Comparison of ENCODE assay signal across 8 cellular contexts in genomic region chr19:2269244-2270156, GRCh38. TPM values are rescaled to one million over a fixed set of nuclear protein-coding genes. Genes with fewer than 3 reads are reported as not detected.
DNase-seq lines count a peak whose midpoint lies in the region; ATAC-seq and TF ChIP-seq lines count a peak whose summit lies in the region.

No MANE protein-coding gene starts in this region.

- no peaks in the 10 kb centered on the region for H3K27me3 ChIP-seq in OCI-LY3 (ENCODE audit: low read depth, low read length)

- peaks cover 35% of the 10 kb centered on the region for H3K36me3 ChIP-seq in OCI-LY3 (replicated peaks; ENCODE audit: low read depth, low read length)

- H3K4me2 ChIP-seq in OCI-LY3 (ENCODE audit: low read length), result peak overlapping the region; percentile 70

- no peak for TF ChIP-seq CTCF in Calu3 (IDR thresholded peaks at IDR 0.05; ENCODE audit: unreplicated experiment)
- TF ChIP-seq CTCF in OCI-LY3 (IDR thresholded peaks at IDR 0.05; ENCODE audit: low read depth, low read length), result 0 out of 2 replicates have a peak, but pooled peaks have one; percentile 5

- BruUV-seq in Calu3 (replicated peaks; lab: Mats Ljungman, UMichigan), result TSS peak; percentile 41

- H3K9me3 Mint-ChIP-seq in Calu3 (ENCODE audit: low read depth, unreplicated experiment), result no peaks in the 10 kb centered on the region

- peak overlapping the region; percentile 95 for H3K4me3 Mint-ChIP-seq in Calu3 (ENCODE audit: low read depth, unreplicated experiment)

- CTCF ChIA-PET in Calu3 (lab: Charles Lee), result no interaction called here

- H3K27ac ChIP-seq in OCI-LY3 (ENCODE audit: low read length), result peak overlapping the region; percentile 87
- H3K27ac ChIP-seq in epithelial cell of prostate, result peak overlapping the region; percentile 93

- peak overlapping the region; percentile 91 for H3K4me3 ChIP-seq in OCI-LY3 (ENCODE audit: low read length)

- H4K20me1 ChIP-seq in OCI-LY3 (ENCODE audit: insufficient read depth, low read length), result peaks cover 47% of the 10 kb centered on the region

- no peaks in the 10 kb centered on the region for H3K9me3 ChIP-seq in OCI-LY3 (ENCODE audit: insufficient read depth, low read length)

- DNase-seq in Calu3 (peak; percentile 96), HuH-7.5 (ENCODE audit: low spot score) (peak; percentile 100), activated T-cell treated with anti-CD3 and anti-CD28 coated beads for 4 hours (peak; percentile 98), epithelial cell of prostate (ENCODE audit: low read depth, low spot score) (peak; percentile 72), mucosa of gallbladder (ENCODE audit: low spot score) (peak; percentile 98)
- peak; percentile 98 for DNase-seq in stimulated activated CD8-positive, alpha-beta memory T cell treated with anti-CD3 and anti-CD28 coated beads, Interleukin-4, amount 100 ng/mL, for 24 hours (ENCODE audit: low read depth)

- peaks cover 25% of the 10 kb centered on the region for H3K4me1 Mint-ChIP-seq in Calu3 (ENCODE audit: low read depth, unreplicated experiment)

- H3K9ac ChIP-seq in OCI-LY3 (ENCODE audit: low read length), result peak overlapping the region; percentile 96

- peaks cover 59% of the 10 kb centered on the region for H3K4me1 ChIP-seq in OCI-LY3 (ENCODE audit: low read length)

- H3K36me3 Mint-ChIP-seq in Calu3 (ENCODE audit: insufficient read depth, unreplicated experiment), result peaks cover 73% of the 10 kb centered on the region

- intact Hi-C loops in Calu3 (cut with micrococcal nuclease; ENCODE audit: unreplicated experiment), result loop anchor here (5.0 kb wide), 2 partner anchors 32 to 112 kb away; partner anchors contain the start of genes PLEKHJ1 and SF3A2

- no peaks in the 10 kb centered on the region for H3K27me3 Mint-ChIP-seq in Calu3 (ENCODE audit: unreplicated experiment)

- peak; percentile 44 for ATAC-seq in GM21390 (IDR thresholded peaks at IDR 0.05; ENCODE audit: unreplicated experiment)

- H3K27ac Mint-ChIP-seq in Calu3 (ENCODE audit: unreplicated experiment), result peak overlapping the region; percentile 79

- no peak overlapping the region for H2AFZ ChIP-seq in OCI-LY3 (ENCODE audit: low read depth, low read length)

- peaks cover 52% of the 10 kb centered on the region for H3K79me2 ChIP-seq in OCI-LY3 (ENCODE audit: low read length)

RNA-seq across cellular contexts. Expression of gene PEAK3, which starts 12.5 kb away (rescaled TPM):
- total RNA-seq in Calu3 (2022) (not detected in 2 replicates), mucosa of gallbladder (1.0 TPM)

RNA-seq across cellular contexts. Expression of gene JSRP1, which starts 13.3 kb away (rescaled TPM):
- total RNA-seq in Calu3 (2022), result 0.73 TPM in 1 of 2 replicates, not detected in the other
- total RNA-seq in mucosa of gallbladder, result 0.17 TPM

RNA-seq across cellular contexts. Expression of gene AMH, which starts 20.4 kb away (rescaled TPM):
- 3.7 and 5.0 TPM in 2 replicates for total RNA-seq in Calu3 (2022)
- total RNA-seq in mucosa of gallbladder, result 5.1 TPM

RNA-seq across cellular contexts. Expression of gene SF3A2, which starts 32.9 kb away (rescaled TPM):
- total RNA-seq in Calu3 (2022) (83.0 and 83.6 TPM in 2 replicates), mucosa of gallbladder (72.8 TPM)

RNA-seq across cellular contexts. Expression of gene PLEKHJ1, which starts 33.4 kb away (rescaled TPM):
- total RNA-seq in Calu3 (2022) (38.7 and 43.5 TPM in 2 replicates), mucosa of gallbladder (126 TPM)

Comparison
In these comparisons a context has a peak if more than half of its experiments do, and no peak if none do; other contexts are left out.
1. Peak in every context shown above with its lines: DNase-seq, ATAC-seq, H3K4me3 ChIP-seq and H3K27ac ChIP-seq.